39 cellular contexts compared by ENCODE assay signal in the genomic region with DNA sequence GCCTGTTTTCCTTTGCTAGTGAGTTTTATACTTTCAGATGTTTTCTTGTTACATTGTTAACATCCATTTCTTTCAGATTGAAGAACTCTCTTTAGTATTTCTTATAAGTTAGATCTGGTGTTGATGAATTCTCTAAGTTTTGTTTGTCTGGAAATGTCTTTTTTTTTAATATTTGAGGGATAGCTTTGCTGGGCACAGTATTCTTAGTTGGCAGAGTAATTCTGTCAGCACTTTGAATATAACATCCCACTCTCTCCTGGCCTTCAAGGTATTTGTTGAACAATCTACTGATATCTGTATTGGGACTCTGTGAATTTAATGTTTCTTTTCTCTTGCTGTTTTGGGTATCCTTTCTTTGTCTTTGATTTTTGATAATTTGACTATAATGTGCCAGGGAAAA.
"Had no signal": no experiment of that assay in that cellular context is flagged by ENCODE, and none has a peak within 500 bp of the region (broad histone marks: within the 10 kb centered on the region; RNA-seq: fewer than 3 reads in every experiment).

No MANE protein-coding gene starts in this region.

- H3K36me3 ChIP-seq: adrenal gland, ascending aorta, brain microvascular endothelial cell, breast epithelium, cardiac muscle cell had no signal

- H3K27ac ChIP-seq: adrenal gland, ascending aorta, body of pancreas, brain microvascular endothelial cell, breast epithelium, cardiac muscle cell had no signal

- H3K27me3 Mint-ChIP-seq: activated naive CD4-positive, alpha-beta T cell treated with anti-CD3 and anti-CD28 coated beads, Interleukin-2, amount 10 ng/mL, durations not matched to agents 7 days and 5 days; activated naive CD8-positive, alpha-beta T cell; activated naive CD8-positive, alpha-beta T cell treated with anti-CD3 and anti-CD28 coated beads for 36 hours; activated naive CD8-positive, alpha-beta T cell treated with anti-CD3 and anti-CD28 coated beads, Interleukin-2, amount 50 U/mL, for 24 hours; activated T-helper 17 cell treated with anti-CD3 and anti-CD28 coated beads, Interleukin-2, amount 50 U/mL, for 72 hours had no signal

- H3K4me1 ChIP-seq: adrenal gland, ascending aorta, body of pancreas, breast epithelium had no signal

- ATAC-seq: activated naive CD4-positive, alpha-beta T cell treated with anti-CD3 and anti-CD28 coated beads, Interleukin-2, amount 50 U/mL, for 72 hours; activated naive CD8-positive, alpha-beta T cell treated with anti-CD3 and anti-CD28 coated beads, Interleukin-2, amount 50 U/mL, for 24 hours; activated T-cell treated with anti-CD3 and anti-CD28 coated beads, Interleukin-2, amount 50 U/mL, for 4 hours; activated T-helper 17 cell treated with anti-CD3 and anti-CD28 coated beads, Interleukin-2, amount 50 U/mL, for 72 hours; body of pancreas had no signal

- H3K4me3 ChIP-seq: adrenal gland, ascending aorta, body of pancreas, breast epithelium, cardiac muscle cell had no signal

- H3K27ac Mint-ChIP-seq: activated naive CD4-positive, alpha-beta T cell treated with anti-CD3 and anti-CD28 coated beads for 36 hours; activated naive CD4-positive, alpha-beta T cell treated with anti-CD3 and anti-CD28 coated beads, Interleukin-2, amount 10 ng/mL, durations not matched to agents 7 days and 5 days; activated naive CD4-positive, alpha-beta T cell treated with anti-CD3 and anti-CD28 coated beads, Interleukin-2, amount 50 U/mL, for 24 hours; activated naive CD4-positive, alpha-beta T cell treated with anti-CD3 and anti-CD28 coated beads, Interleukin-2, amount 50 U/mL, for 72 hours; activated naive CD8-positive, alpha-beta T cell; activated naive CD8-positive, alpha-beta T cell treated with anti-CD3 and anti-CD28 coated beads for 36 hours; activated naive CD8-positive, alpha-beta T cell treated with anti-CD3 and anti-CD28 coated beads, Interleukin-2, amount 10 ng/mL, durations not matched to agents 7 days and 5 days; activated naive CD8-positive, alpha-beta T cell treated with anti-CD3 and anti-CD28 coated beads, Interleukin-2, amount 50 U/mL, for 24 hours; activated T-cell treated with anti-CD3 and anti-CD28 coated beads, Interleukin-2, amount 50 U/mL, for 24 hours; activated T-helper 1 cell treated with anti-CD3 and anti-CD28 coated beads, Interleukin-12 subunit alpha, Interleukin-12 subunit beta, Interleukin-2, Interleukin-4 antibody, amounts not matched to agents 30 ng/mL and 10 ng/mL and 1 ng/mL, durations not matched to agents 14 hours and 24 hours and 36 hours; activated T-helper 17 cell treated with anti-CD3 and anti-CD28 coated beads, Interleukin-2, amount 50 U/mL, for 72 hours; activated T-helper 2 cell treated with anti-CD3 and anti-CD28 coated beads, Interferon-gamma antibody, Interleukin-2, Interleukin-4, amounts not matched to agents 10 μg/mL and 5 μg/mL and 100 μg/mL, durations not matched to agents 14 hours and 24 hours and 36 hours; brain had no signal

- FAIRE-seq: astrocyte, bronchial epithelial cell had no signal

- H3K4me3 Mint-ChIP-seq: activated naive CD4-positive, alpha-beta T cell treated with anti-CD3 and anti-CD28 coated beads for 36 hours; activated naive CD4-positive, alpha-beta T cell treated with anti-CD3 and anti-CD28 coated beads, Interleukin-2, amount 10 ng/mL, durations not matched to agents 7 days and 5 days; activated naive CD4-positive, alpha-beta T cell treated with anti-CD3 and anti-CD28 coated beads, Interleukin-2, amount 50 U/mL, for 24 hours; activated naive CD8-positive, alpha-beta T cell; activated naive CD8-positive, alpha-beta T cell treated with anti-CD3 and anti-CD28 coated beads for 36 hours; activated naive CD8-positive, alpha-beta T cell treated with anti-CD3 and anti-CD28 coated beads, Interleukin-2, amount 10 ng/mL, durations not matched to agents 7 days and 5 days; activated naive CD8-positive, alpha-beta T cell treated with anti-CD3 and anti-CD28 coated beads, Interleukin-2, amount 50 U/mL, for 24 hours; activated T-cell treated with anti-CD3 and anti-CD28 coated beads, Interleukin-2, amount 50 U/mL, for 24 hours; activated T-cell treated with anti-CD3 and anti-CD28 coated beads, Interleukin-2, amount 50 U/mL, for 4 hours; activated T-helper 1 cell treated with anti-CD3 and anti-CD28 coated beads, Interleukin-12 subunit alpha, Interleukin-12 subunit beta, Interleukin-2, Interleukin-4 antibody, amounts not matched to agents 30 ng/mL and 10 ng/mL and 1 ng/mL, durations not matched to agents 14 hours and 24 hours and 36 hours; activated T-helper 17 cell treated with anti-CD3 and anti-CD28 coated beads, Interleukin-2, amount 50 U/mL, for 72 hours; brain; central memory CD8-positive, alpha-beta T cell had no signal

- H3K4me1 Mint-ChIP-seq: activated naive CD4-positive, alpha-beta T cell treated with anti-CD3 and anti-CD28 coated beads, Interleukin-2, amount 10 ng/mL, durations not matched to agents 7 days and 5 days; activated naive CD4-positive, alpha-beta T cell treated with anti-CD3 and anti-CD28 coated beads, Interleukin-2, amount 50 U/mL, for 24 hours; activated naive CD8-positive, alpha-beta T cell treated with anti-CD3 and anti-CD28 coated beads for 36 hours; activated naive CD8-positive, alpha-beta T cell treated with anti-CD3 and anti-CD28 coated beads, Interleukin-2, amount 10 ng/mL, durations not matched to agents 7 days and 5 days; activated T-helper 17 cell treated with anti-CD3 and anti-CD28 coated beads, Interleukin-2, amount 50 U/mL, for 72 hours; brain; central memory CD8-positive, alpha-beta T cell had no signal

- DNase-seq: activated effector memory CD4-positive, alpha-beta T cell treated with anti-CD3 and anti-CD28 coated beads, Interleukin-2, amount 50 U/mL, for 16 hours; activated effector memory CD4-positive, alpha-beta T cell treated with Interleukin-2 at 50 U/mL for 16 hours; activated gamma-delta T cell; activated gamma-delta T cell treated with Interleukin-2 at 50 U/mL for 16 hours; activated naive CD4-positive, alpha-beta T cell; activated naive CD4-positive, alpha-beta T cell treated with anti-CD3 and anti-CD28 coated beads for 36 hours; activated naive CD4-positive, alpha-beta T cell treated with anti-CD3 and anti-CD28 coated beads, Interleukin-2, amount 10 ng/mL, durations not matched to agents 7 days and 5 days; activated naive CD4-positive, alpha-beta T cell treated with anti-CD3 and anti-CD28 coated beads, Interleukin-2, amount 50 U/mL, for 16 hours; activated naive CD4-positive, alpha-beta T cell treated with Interleukin-2 at 50 U/mL for 16 hours; activated naive CD8-positive, alpha-beta T cell treated with anti-CD3 and anti-CD28 coated beads for 36 hours; activated naive CD8-positive, alpha-beta T cell treated with anti-CD3 and anti-CD28 coated beads, Interleukin-2, amount 10 ng/mL, durations not matched to agents 7 days and 5 days; activated naive CD8-positive, alpha-beta T cell treated with anti-CD3 and anti-CD28 coated beads, Interleukin-2, amount 50 U/mL, for 24 hours; activated T-cell treated with anti-CD3 and anti-CD28 coated beads, Interleukin-2, amount 50 U/mL, for 1 hour; activated T-cell treated with anti-CD3 and anti-CD28 coated beads, Interleukin-2, amount 50 U/mL, for 24 hours; activated T-cell treated with anti-CD3 and anti-CD28 coated beads, Interleukin-2, amount 50 U/mL, for 4 hours; activated T-cell treated with anti-CD3 and anti-CD28 coated beads, Interleukin-2, amount 50 U/mL, for 48 hours; adrenal gland; amniotic stem cell; amygdala; anterior cingulate cortex; aorta; body of pancreas; brain microvascular endothelial cell; caudate nucleus; central memory CD4-positive, alpha-beta T cell; cerebellar nuclear complex had no signal

- H3K27me3 ChIP-seq: adrenal gland, ascending aorta, body of pancreas, brain microvascular endothelial cell, breast epithelium, cardiac muscle cell had no signal

- H3K36me3 Mint-ChIP-seq: activated naive CD4-positive, alpha-beta T cell treated with anti-CD3 and anti-CD28 coated beads, Interleukin-2, amount 10 ng/mL, durations not matched to agents 7 days and 5 days; activated naive CD8-positive, alpha-beta T cell treated with anti-CD3 and anti-CD28 coated beads, Interleukin-2, amount 10 ng/mL, durations not matched to agents 7 days and 5 days; brain had no signal
